Comparison of ENCODE assay signal across 7 cellular contexts in genomic region chr17:75749545-75750389, GRCh38. TPM values are rescaled to one million over a fixed set of nuclear protein-coding genes. Genes with fewer than 3 reads are reported as not detected.
DNase-seq lines count a peak whose midpoint lies in the region; TF ChIP-seq lines count a peak whose summit lies in the region.

No MANE protein-coding gene starts in this region.

- no peak overlapping the region for H3K4me3 ChIP-seq in uterus

- no peaks in the 10 kb centered on the region for H3K27me3 ChIP-seq in uterus

- TF ChIP-seq CTCF in GM13977 (IDR thresholded peaks at IDR 0.05; ENCODE audit: extremely low read depth, insufficient read depth, missing control alignments) (peak; percentile 90), uterus (IDR thresholded peaks at IDR 0.05) (peak; percentile 85 to 97 (median 89))

- no peak overlapping the region for H3K27ac ChIP-seq in uterus

- no peaks in the 10 kb centered on the region for H3K36me3 ChIP-seq in uterus

- intact Hi-C loops in cardiac septum (cut with DNase I) (loop anchor here (2.0 kb wide), 1 partner anchor 71 kb away; no protein-coding TSS in a partner anchor), uterus (cut with DNase I; ENCODE audit: low total_unique reads) (no loop called here)

- DNase-seq in GM13977 (ENCODE audit: low spot score) (peak; percentile 90), NCI-H1105 treated with DMSO at 0.1 percent for 48 hours (lab: John Stamatoyannopoulos, UW) (peak; percentile 68), T follicular helper cell (ENCODE audit: low read depth) (peak; percentile 76), cardiac septum (ENCODE audit: low spot score) (peak; percentile 95), putamen (ENCODE audit: low spot score) (peak; percentile 69), uterus (peak; percentile 85 to 88)
- peak; percentile 84 for DNase-seq in activated naive CD8-positive, alpha-beta T cell treated with anti-CD3 and anti-CD28 coated beads, Interleukin-2, amount 50 U/mL, for 16 hours (ENCODE audit: low read depth, low spot score)

- in situ Hi-C loops in GM13977 (cut with MboI; ENCODE audit: low pct_unique_long_range_greater_than_20kb, low sequenced_read_pairs, unreplicated experiment): loop anchor here (10.0 kb wide), 1 partner anchor 75 kb away; no protein-coding TSS in a partner anchor

- TF ChIP-seq POLR2A in uterus (IDR thresholded peaks at IDR 0.05): peak in 1 of 2 donors; percentile 11

- no peaks in the 10 kb centered on the region for H3K9me3 ChIP-seq in uterus

- H3K4me1 ChIP-seq in uterus: peaks cover 0 to 5% of the 10 kb centered on the region in 2 donors

RNA-seq across cellular contexts. Expression of gene GALK1, which starts 15.2 kb away (rescaled TPM):
- total RNA-seq in cardiac septum (11.5 TPM), uterus (10 to 100 TPM in 3 of 4 donors, not detected in 1; 19.4 to 37.1 (median 35.6) TPM)

RNA-seq across cellular contexts. Expression of gene ITGB4, which starts 28.5 kb away (rescaled TPM):
- total RNA-seq in cardiac septum (5.7 TPM), uterus (100 to 1,000 TPM in 1 of 4 donors, 10 to 100 TPM in 3; 38.0 to 100 (median 62.3) TPM)

RNA-seq across cellular contexts. Expression of gene UNK, which starts 34.8 kb away (rescaled TPM):
- total RNA-seq in cardiac septum: 16.8 TPM
- 10 to 100 TPM in 3 of 4 donors, 1 to 10 TPM in 1; 6.9 to 69.7 (median 45.5) TPM for total RNA-seq in uterus
